Comparison of ENCODE assay signal across 13 cellular contexts in genomic region chr1:30901798-30902652, GRCh38. TPM values are rescaled to one million over a fixed set of nuclear protein-coding genes. Genes with fewer than 3 reads are reported as not detected.
DNase-seq lines count a peak whose midpoint lies in the region; ATAC-seq and TF ChIP-seq lines count a peak whose summit lies in the region.
"Had no signal": no experiment of that assay in that cellular context is flagged by ENCODE, and none has a peak within 500 bp of the region (broad histone marks: within the 10 kb centered on the region; RNA-seq: fewer than 3 reads in every experiment).

No MANE protein-coding gene starts in this region.

- H4K91ac ChIP-seq in H9 (ENCODE audit: insufficient read length, low read depth, low read length) = no peak overlapping the region

- H3K36me3 ChIP-seq in psoas muscle (ENCODE audit: insufficient read depth in 1 of 2, low read depth in 1 of 2) = no peaks in the 10 kb centered on the region

- no peak overlapping the region for H2BK5ac ChIP-seq in H9 (ENCODE audit: insufficient read length, low read length)

- H3K14ac ChIP-seq in H9 (ENCODE audit: insufficient read depth, low read length) = no peak overlapping the region; the same call in 1 of the 2 replicates

- no peak overlapping the region for H3K4me3 ChIP-seq in psoas muscle

- H3K18ac ChIP-seq in H9 (ENCODE audit: insufficient read length, low read depth, low read length) = no peak overlapping the region

- H3K4me3 Mint-ChIP-seq in H9 = no peak overlapping the region
- no peak overlapping the region for H3K4me3 Mint-ChIP-seq in activated T-cell treated with anti-CD3 and anti-CD28 coated beads, Interleukin-2, amount 50 U/mL, for 4 hours
- H3K4me3 Mint-ChIP-seq in immature natural killer cell = no peak overlapping the region

- H3K27ac Mint-ChIP-seq in H9 (peak overlapping the region; percentile 28 to 83 (median 47); a peak in 2 of 7 replicates), immature natural killer cell (no peak overlapping the region)

- H2BK12ac ChIP-seq in H9 (ENCODE audit: insufficient read length, low read depth, low read length) = peak overlapping the region; percentile 31

- no peak overlapping the region for H3K4ac ChIP-seq in H9 (ENCODE audit: low read depth, low read length)

- no peaks in the 10 kb centered on the region for H3K9me3 ChIP-seq in H9 (ENCODE audit: control insufficient read depth, low read depth, low read length)
- H3K9me3 ChIP-seq in psoas muscle = no peaks in the 10 kb centered on the region

- H3K56ac ChIP-seq in H9 (ENCODE audit: insufficient read length, low read depth, low read length) = no peak overlapping the region

- H3K4me2 ChIP-seq in H9 (ENCODE audit: insufficient read depth, insufficient read length, low read length) = no peak overlapping the region

- no peak overlapping the region for H4K5ac ChIP-seq in H9 (ENCODE audit: insufficient read length, low read depth, low read length)

- no peak overlapping the region for H4K8ac ChIP-seq in H9 (replicated peaks; ENCODE audit: insufficient read length, low read depth, low read length)

- H3K9ac ChIP-seq in H9 (ENCODE audit: extremely low read depth, insufficient read length, low read length) = no peak overlapping the region

- DNase-seq in H9 = no peak
- DNase-seq in caudate nucleus (lab: John Stamatoyannopoulos, UW) = peak in 1 of 61 donors; percentile 48
- peak; percentile 23 for DNase-seq in iris pigment epithelial cell (ENCODE audit: low read depth)
- DNase-seq in psoas muscle = peak in 1 of 2 donors; percentile 65
- no peak for DNase-seq in stimulated activated CD4-positive, alpha-beta T cell treated with anti-CD3 and anti-CD28 coated beads, Interleukin-15, amount 100 ng/mL, for 24 hours
- DNase-seq in activated T-cell treated with anti-CD3 and anti-CD28 coated beads, Interleukin-2, amount 50 U/mL, for 4 hours = no peak
- no peak for DNase-seq in immature natural killer cell
- DNase-seq: activated CD4-positive, alpha-beta T cell treated with anti-CD3 and anti-CD28 coated beads, Interleukin-2, amount 50 U/mL, for 1 hour; activated naive CD4-positive, alpha-beta T cell; NCI-H510A; stimulated activated CD4-positive, alpha-beta T cell treated with anti-CD3 and anti-CD28 coated beads, Interleukin-1b, Interleukin-23, amount 100 ng/mL, for 48 hours; stimulated activated naive CD4-positive, alpha-beta T cell had no signal

- intact Hi-C loops in psoas muscle (cut with DNase I) = no loop called here

- H3K4me1 Mint-ChIP-seq in H9 (peaks cover 28 to 47% of the 10 kb centered on the region in 2 experiments), immature natural killer cell (no peaks in the 10 kb centered on the region)
- H3K4me1 Mint-ChIP-seq in activated T-cell treated with anti-CD3 and anti-CD28 coated beads, Interleukin-2, amount 50 U/mL, for 4 hours (ENCODE audit: low read depth) = no peaks in the 10 kb centered on the region

- H3K79me2 ChIP-seq in H9 (ENCODE audit: insufficient read depth, low read length) = 0 out of 2 replicates have a peak, but pooled peaks cover 2% of the 10 kb centered on the region

- no peak overlapping the region for H3T11ph ChIP-seq in H9 (ENCODE audit: low read length)

- no CpG with 5 or more reads among the region's 11 CpGs for WGBS in H9 (ENCODE audit: extremely low coverage, insufficient read length, low lambda C conversion rate)
- WGBS in psoas muscle, 3 donors = 61 to 64% (median 64%) methylated on average over 11 of the region's 11 CpGs

- ATAC-seq in psoas muscle = peak in 2 of 4 donors; percentile 27 to 42
- no peak for ATAC-seq in activated T-cell treated with anti-CD3 and anti-CD28 coated beads, Interleukin-2, amount 50 U/mL, for 4 hours
- ATAC-seq in HG02852 (IDR thresholded peaks at IDR 0.05; ENCODE audit: unreplicated experiment) = no peak

- no peaks in the 10 kb centered on the region for H3K23me2 ChIP-seq in H9 (ENCODE audit: insufficient read length, low read depth, low read length, poor library complexity, severe bottlenecking)

- no peak overlapping the region for H2BK15ac ChIP-seq in H9 (ENCODE audit: low read depth, low read length)

- H2AK5ac ChIP-seq in H9 (ENCODE audit: insufficient read length, low read length) = no peak overlapping the region

- H3K79me1 ChIP-seq in H9 (ENCODE audit: insufficient read depth, low read depth, low read length, poor library complexity, severe bottlenecking) = no peaks in the 10 kb centered on the region

- H2BK120ac ChIP-seq in H9 (ENCODE audit: low read depth, low read length, poor library complexity, severe bottlenecking) = no peak overlapping the region

- no peak overlapping the region for H2BK20ac ChIP-seq in H9 (ENCODE audit: low read depth, low read length, poor library complexity, severe bottlenecking)

- no peaks in the 10 kb centered on the region for H3K27me3 ChIP-seq in H9 (ENCODE audit: insufficient read depth, low read length)
- no peaks in the 10 kb centered on the region for H3K27me3 ChIP-seq in psoas muscle (ENCODE audit: insufficient read depth in 3 of 3, low read length in 2 of 3)

- no peak overlapping the region for H3K27ac ChIP-seq in H9 (ENCODE audit: insufficient read length, low read depth, low read length)
- peak overlapping the region; percentile 54 for H3K27ac ChIP-seq in caudate nucleus (ENCODE audit: low read depth, low read length)
- H3K27ac ChIP-seq in psoas muscle = peak overlapping the region; percentile 41

- TF ChIP-seq CTCF in H9 (conservative IDR thresholded peaks at IDR 0.05) = no peak
- no peak for TF ChIP-seq CTCF in psoas muscle (IDR thresholded peaks at IDR 0.05)

- H3K27me3 Mint-ChIP-seq in H9 (ENCODE audit: low read depth) = peaks cover 8% of the 10 kb centered on the region
- H3K27me3 Mint-ChIP-seq in activated T-cell treated with anti-CD3 and anti-CD28 coated beads, Interleukin-2, amount 50 U/mL, for 4 hours (ENCODE audit: low read depth) = peaks cover 22% of the 10 kb centered on the region
- peaks cover 3 to 12% (median 6%) of the 10 kb centered on the region in 3 donors for H3K27me3 Mint-ChIP-seq in immature natural killer cell (ENCODE audit: low read depth in 3 of 3)

- H3K4me1 ChIP-seq in H9 (ENCODE audit: insufficient read depth, low read length) (no peaks in the 10 kb centered on the region; the same call in 1 of the 2 replicates), psoas muscle (no peaks in the 10 kb centered on the region)

- no peak overlapping the region for H2AFZ ChIP-seq in H9 (ENCODE audit: low read length)

- H3K9me3 Mint-ChIP-seq in H9 (no peaks in the 10 kb centered on the region), immature natural killer cell (no peaks in the 10 kb centered on the region)
- no peaks in the 10 kb centered on the region for H3K9me3 Mint-ChIP-seq in activated T-cell treated with anti-CD3 and anti-CD28 coated beads, Interleukin-2, amount 50 U/mL, for 4 hours

- H4K20me1 ChIP-seq in H9 (ENCODE audit: control insufficient read depth, insufficient read depth, insufficient read length) = peaks cover 2% of the 10 kb centered on the region

- no peak overlapping the region for H3K23ac ChIP-seq in H9 (ENCODE audit: insufficient read length, low read depth, low read length)

- no peaks in the 10 kb centered on the region for H3K36me3 Mint-ChIP-seq in H9 (ENCODE audit: insufficient read depth in 1 of 3, low read depth in 3 of 3)
- no peaks in the 10 kb centered on the region for H3K36me3 Mint-ChIP-seq in activated T-cell treated with anti-CD3 and anti-CD28 coated beads, Interleukin-2, amount 50 U/mL, for 4 hours (ENCODE audit: insufficient read depth)
- no peaks in the 10 kb centered on the region for H3K36me3 Mint-ChIP-seq in immature natural killer cell

RNA-seq across cellular contexts. Expression of gene SDC3, which starts 6.5 kb away (rescaled TPM):
- total RNA-seq in H9 (2021) = 24.2 and 25.9 TPM in 2 replicates
- 10 to 100 TPM in 2 of 4 donors, 1 to 10 TPM in 2; 6.8 to 11.6 (median 10.1) TPM for total RNA-seq in psoas muscle
- 1 to 10 TPM; 3.3 to 4.8 (median 4.5) TPM for polyA plus RNA-seq in psoas muscle
- 1 to 10 TPM in 1 of 3 donors, under 1 TPM in 2; 0.55 to 1.0 (median 0.68) TPM for total RNA-seq in activated T-cell treated with anti-CD3 and anti-CD28 coated beads, Interleukin-2, amount 50 U/mL, for 4 hours
- not detected for polyA plus RNA-seq in immature natural killer cell

Comparison
In these comparisons a context has a peak if more than half of its experiments do, and no peak if none do; other contexts are left out.
1. H3K27ac Mint-ChIP-seq: peak in H9 (3 of 3); none in immature natural killer cell (0 of 6).